Comparison of ENCODE assay signal across 18 cellular contexts in genomic region chr2:36414307-36414706, GRCh38. TPM values are rescaled to one million over a fixed set of nuclear protein-coding genes. Genes with fewer than 3 reads are reported as not detected.
DNase-seq lines count a peak whose midpoint lies in the region; ATAC-seq and TF ChIP-seq lines count a peak whose summit lies in the region.
"Had no signal": no experiment of that assay in that cellular context is flagged by ENCODE, and none has a peak within 500 bp of the region (broad histone marks: within the 10 kb centered on the region; RNA-seq: fewer than 3 reads in every experiment).

No MANE protein-coding gene starts in this region.

- no peak overlapping the region for H3K4me2 ChIP-seq in osteoblast (ENCODE audit: insufficient read depth, low read length)
- H3K4me2 ChIP-seq: PC-9 had no signal

- intact Hi-C loops in left ventricle myocardium inferior (cut with micrococcal nuclease) (no loop called here), right cardiac atrium (cut with DNase I) (loop anchor here in 1 of 4 donors (5.0 to 10.0 kb wide), 2 partner anchors 50 to 57 kb away; partner anchors contain the start of gene CRIM1), tibial artery (cut with DNase I; ENCODE audit: low total_unique reads) (loop anchor here (10.0 kb wide), 1 partner anchor 50 kb away; no protein-coding TSS in a partner anchor)

- no peak overlapping the region for H2AFZ ChIP-seq in osteoblast (ENCODE audit: low read length)
- H2AFZ ChIP-seq: PC-9 had no signal

- H3K27me3 Mint-ChIP-seq in type B pancreatic cell: no peaks in the 10 kb centered on the region

- H3K27ac ChIP-seq in left ventricle myocardium inferior (replicated peaks): peak overlapping the region; percentile 62
- no peak overlapping the region for H3K27ac ChIP-seq in right cardiac atrium (ENCODE audit: low read length)
- H3K27ac ChIP-seq in coronary artery: peak overlapping the region; percentile 71 to 74
- H3K27ac ChIP-seq in osteoblast (ENCODE audit: low read depth, low read length): peak overlapping the region; percentile 40
- H3K27ac ChIP-seq in tibial artery: peak overlapping the region; percentile 64 to 74
- H3K27ac ChIP-seq: PC-9 had no signal

- peaks cover 97% of the 10 kb centered on the region for H3K79me2 ChIP-seq in osteoblast (ENCODE audit: insufficient read depth, low read length)

- no peak overlapping the region for H3K4me3 Mint-ChIP-seq in type B pancreatic cell

- H3K27me3 ChIP-seq in left ventricle myocardium inferior (ENCODE audit: low read depth) (no peaks in the 10 kb centered on the region), right cardiac atrium (ENCODE audit: control insufficient read depth, insufficient read depth) (no peaks in the 10 kb centered on the region), osteoblast (ENCODE audit: insufficient read depth, low read length) (no peaks in the 10 kb centered on the region), tibial artery (no peaks in the 10 kb centered on the region)
- H3K27me3 ChIP-seq: MG63 had no signal

- H3K36me3 ChIP-seq in left ventricle myocardium inferior: no peaks in the 10 kb centered on the region
- H3K36me3 ChIP-seq in osteoblast (ENCODE audit: insufficient read depth, low read length): peaks cover 28% of the 10 kb centered on the region
- H3K36me3 ChIP-seq in tibial artery: no peaks in the 10 kb centered on the region

- no peak overlapping the region for H3K27ac Mint-ChIP-seq in type B pancreatic cell

- no peak for DNase-seq in left ventricle myocardium inferior
- DNase-seq in right cardiac atrium: no peak
- no peak for DNase-seq in coronary artery (ENCODE audit: low spot score)
- DNase-seq in osteoblast (ENCODE audit: insufficient read length, low spot score, missing footprints): no peak
- DNase-seq in tibial artery: no peak
- no peak for DNase-seq in type B pancreatic cell (ENCODE audit: extremely low spot score, unreplicated experiment)
- no peak for DNase-seq in NCI-H146 treated with DMSO at 0.1 percent for 48 hours (lab: John Stamatoyannopoulos, UW; ENCODE audit: unreplicated experiment)
- DNase-seq: GOT3, KBM-7, MG63, NCI-H1092 treated with DMSO at 0.1 percent for 48 hours, NCI-H187, NCI-H446, NCI-H748 treated with DMSO at 0.1 percent for 48 hours, PC-9 had no signal

- H3K4me3 ChIP-seq in left ventricle myocardium inferior (no peak overlapping the region), right cardiac atrium (ENCODE audit: low read length) (no peak overlapping the region), coronary artery (no peak overlapping the region), osteoblast (ENCODE audit: insufficient read depth, low read length) (no peak overlapping the region), tibial artery (no peak overlapping the region)
- H3K4me3 ChIP-seq: GM12878, MG63, PC-9 had no signal

- peaks cover 5% of the 10 kb centered on the region for H3K9me3 Mint-ChIP-seq in type B pancreatic cell

- peaks cover 45% of the 10 kb centered on the region for H3K4me1 Mint-ChIP-seq in type B pancreatic cell (ENCODE audit: unreplicated experiment)

- peaks cover 4% of the 10 kb centered on the region for H3K36me3 Mint-ChIP-seq in type B pancreatic cell

- 90% methylated on average over 4 of the region's 4 CpGs for WGBS in right cardiac atrium

- no peaks in the 10 kb centered on the region for H3K9me3 ChIP-seq in left ventricle myocardium inferior (replicated peaks)
- H3K9me3 ChIP-seq in right cardiac atrium (ENCODE audit: control insufficient read depth, low read length): no peaks in the 10 kb centered on the region
- no peaks in the 10 kb centered on the region for H3K9me3 ChIP-seq in osteoblast (ENCODE audit: low read depth, low read length)
- H3K9me3 ChIP-seq in tibial artery: no peaks in the 10 kb centered on the region
- H3K9me3 ChIP-seq: MG63 had no signal

- TF ChIP-seq CTCF in left ventricle myocardium inferior (IDR thresholded peaks at IDR 0.05; ENCODE audit: borderline replicate concordance): no peak
- no peak for TF ChIP-seq CTCF in coronary artery (IDR thresholded peaks at IDR 0.05)
- TF ChIP-seq CTCF in osteoblast (IDR thresholded peaks at IDR 0.05; ENCODE audit: extremely low read depth, low read depth, low read length): no peak
- TF ChIP-seq CTCF in tibial artery (IDR thresholded peaks at IDR 0.05): no peak
- no peak for TF ChIP-seq CTCF in type B pancreatic cell (conservative IDR thresholded peaks at IDR 0.05)

- ATAC-seq in right cardiac atrium: no peak
- ATAC-seq in HG02588 (IDR thresholded peaks at IDR 0.05; ENCODE audit: unreplicated experiment): no peak
- ATAC-seq: GM12878, Right ventricle myocardium inferior had no signal

- peaks cover 44% of the 10 kb centered on the region for H4K20me1 ChIP-seq in osteoblast (ENCODE audit: insufficient read depth, low read length)

- H3K4me1 ChIP-seq in left ventricle myocardium inferior: peaks cover 97% of the 10 kb centered on the region
- peaks cover 12% of the 10 kb centered on the region for H3K4me1 ChIP-seq in right cardiac atrium (ENCODE audit: control insufficient read depth, insufficient read depth, low read length)
- H3K4me1 ChIP-seq in osteoblast (ENCODE audit: insufficient read depth, low read length): peaks cover 55% of the 10 kb centered on the region
- peaks cover 0 to 100% (median 86%) of the 10 kb centered on the region in 4 donors for H3K4me1 ChIP-seq in tibial artery

RNA-seq across cellular contexts. Expression of gene CRIM1, which starts 58.7 kb away (rescaled TPM):
- total RNA-seq in left ventricle myocardium inferior (45.6 TPM), right cardiac atrium (10 to 100 TPM; 21.2 to 34.0 (median 29.3) TPM), osteoblast (321 and 362 TPM in 2 replicates), type B pancreatic cell (ENCODE audit: low replicate concordance) (24.4 and 30.3 TPM in 2 replicates)
- 10.5 TPM for polyA plus RNA-seq in right cardiac atrium
